Comparison of ENCODE assay signal across 28 cellular contexts in genomic region chr3:66692108-66692750, GRCh38.
DNase-seq lines count a peak whose midpoint lies in the region; ATAC-seq and TF ChIP-seq lines count a peak whose summit lies in the region.
"Had no signal": no experiment of that assay in that cellular context is flagged by ENCODE, and none has a peak within 500 bp of the region (broad histone marks: within the 10 kb centered on the region; RNA-seq: fewer than 3 reads in every experiment).

No MANE protein-coding gene starts in this region.

- H3K27me3 Mint-ChIP-seq in chondrocyte (ENCODE audit: low read depth) (no peaks in the 10 kb centered on the region), neural progenitor cell (ENCODE audit: insufficient read depth, low read depth) (no peaks in the 10 kb centered on the region)
- H3K27me3 Mint-ChIP-seq: activated naive CD4-positive, alpha-beta T cell treated with anti-CD3 and anti-CD28 coated beads, Interleukin-2, amount 10 ng/mL, durations not matched to agents 7 days and 5 days had no signal

- H3K36me3 Mint-ChIP-seq in chondrocyte (ENCODE audit: low read depth) = no peaks in the 10 kb centered on the region
- no peaks in the 10 kb centered on the region for H3K36me3 Mint-ChIP-seq in neural progenitor cell
- H3K36me3 Mint-ChIP-seq: activated naive CD4-positive, alpha-beta T cell treated with anti-CD3 and anti-CD28 coated beads, Interleukin-2, amount 10 ng/mL, durations not matched to agents 7 days and 5 days; stimulated activated memory B cell treated with anti-CD40 and anti-IgM and Interleukin-4, amounts not matched to agents 10 μg/mL and 1 μg/mL and 100 μg/mL, for 72 hours had no signal

- H3K4me2 ChIP-seq in neural progenitor cell = no peak overlapping the region
- H3K4me2 ChIP-seq: BLaER1 had no signal

- DNase-seq in chondrocyte (ENCODE audit: low spot score) (no peak), left colon (peak; percentile 11 to 36), neural progenitor cell (ENCODE audit: low spot score) (no peak), stomach (no peak), medulla oblongata (ENCODE audit: extremely low spot score) (no peak), DMS114 treated with DMSO at 0.1 percent for 48 hours (lab: John Stamatoyannopoulos, UW; ENCODE audit: unreplicated experiment) (no peak), head of caudate nucleus (no peak)
- DNase-seq in activated CD4-positive, alpha-beta T cell treated with anti-CD3 and anti-CD28 coated beads for 4 hours = no peak
- DNase-seq: activated B cell treated with CpG ODN at 0.5 μM for 24 hours; activated CD4-positive, alpha-beta T cell treated with anti-CD3 and anti-CD28 coated beads, Interleukin-2, amount 50 U/mL, for 48 hours; activated naive CD4-positive, alpha-beta T cell treated with anti-CD3 and anti-CD28 coated beads, Interleukin-2, amount 10 ng/mL, durations not matched to agents 7 days and 5 days; amniotic stem cell; DMS79 treated with DMSO at 0.1 percent for 48 hours; effector memory CD4-positive, alpha-beta T cell; GF-D8; H9; islet precursor cell; lower lobe of right lung; NCI-H2029; NCI-H345; stimulated activated CD4-positive, alpha-beta T cell treated with anti-CD3 and anti-CD28 coated beads, Interleukin-4, amount 100 ng/mL, for 4 hours had no signal

- no peaks in the 10 kb centered on the region for H3K27me3 ChIP-seq in neural progenitor cell
- no peaks in the 10 kb centered on the region for H3K27me3 ChIP-seq in stomach
- H3K27me3 ChIP-seq: BLaER1, neutrophil, suprapubic skin had no signal

- intact Hi-C loops in left colon (cut with DNase I, micrococcal nuclease) = no loop called here
- intact Hi-C loops in stomach (cut with DNase I; ENCODE audit: low total_unique reads) = no loop called here
- intact Hi-C loops in head of caudate nucleus (cut with DNase I) = no loop called here

- H3K4me3 Mint-ChIP-seq in chondrocyte (ENCODE audit: unreplicated experiment) (no peak overlapping the region), neural progenitor cell (no peak overlapping the region)
- H3K4me3 Mint-ChIP-seq: activated B cell treated with CpG ODN at 0.5 μM for 24 hours; activated naive CD4-positive, alpha-beta T cell treated with anti-CD3 and anti-CD28 coated beads, Interleukin-2, amount 10 ng/mL, durations not matched to agents 7 days and 5 days; activated T-helper 1 cell treated with anti-CD3 and anti-CD28 coated beads, Interleukin-12 subunit alpha, Interleukin-12 subunit beta, Interleukin-2, Interleukin-4 antibody, amounts not matched to agents 30 ng/mL and 10 ng/mL and 1 ng/mL, durations not matched to agents 14 hours and 24 hours and 36 hours; H9; stimulated activated memory B cell treated with anti-CD40 and anti-IgM and Interleukin-4, amounts not matched to agents 10 μg/mL and 1 μg/mL and 100 μg/mL, for 72 hours had no signal

- TF ChIP-seq EP300 in stomach (IDR thresholded peaks at IDR 0.05) = no peak

- H4K20me1 ChIP-seq in neural progenitor cell (ENCODE audit: low read depth) = no peaks in the 10 kb centered on the region
- H4K20me1 ChIP-seq: BLaER1 had no signal

- no peaks in the 10 kb centered on the region for H3K79me2 ChIP-seq in neural progenitor cell (ENCODE audit: low read depth)

- no peak overlapping the region for H3K4me3 ChIP-seq in neural progenitor cell
- no peak overlapping the region for H3K4me3 ChIP-seq in stomach
- H3K4me3 ChIP-seq: BLaER1, coronary artery, K562, lower lobe of right lung, suprapubic skin had no signal

- peak overlapping the region; percentile 100 for H2AFZ ChIP-seq in neural progenitor cell (replicated peaks)

- H3K27ac ChIP-seq in neural progenitor cell (no peak overlapping the region), stomach (peak overlapping the region in 4 of 5 donors; percentile 13 to 74 (median 43))
- H3K27ac ChIP-seq: BLaER1, coronary artery, lower lobe of right lung, neutrophil, suprapubic skin had no signal

- TF ChIP-seq CTCF in chondrocyte (IDR thresholded peaks at IDR 0.05) (no peak), neural progenitor cell (IDR thresholded peaks at IDR 0.05) (no peak), stomach (IDR thresholded peaks at IDR 0.05) (no peak)

- H3F3A ChIP-seq in neural progenitor cell (ENCODE audit: low read depth) = peaks cover 11% of the 10 kb centered on the region

- H3K9me3 ChIP-seq in neural progenitor cell (ENCODE audit: low read depth) (no peaks in the 10 kb centered on the region), stomach (no peaks in the 10 kb centered on the region)
- H3K9me3 ChIP-seq: BLaER1, lower lobe of right lung, neutrophil, suprapubic skin had no signal

- no peak overlapping the region for H3K9ac ChIP-seq in neural progenitor cell
- H3K9ac ChIP-seq: BLaER1 had no signal

- H3K4me1 Mint-ChIP-seq in chondrocyte (ENCODE audit: low read depth) = peaks cover 30% of the 10 kb centered on the region
- H3K4me1 Mint-ChIP-seq in neural progenitor cell = peaks cover 15% of the 10 kb centered on the region
- H3K4me1 Mint-ChIP-seq: activated B cell treated with CpG ODN at 0.5 μM for 24 hours; activated naive CD4-positive, alpha-beta T cell treated with anti-CD3 and anti-CD28 coated beads, Interleukin-2, amount 10 ng/mL, durations not matched to agents 7 days and 5 days; stimulated activated memory B cell treated with anti-CD40 and anti-IgM and Interleukin-4, amounts not matched to agents 10 μg/mL and 1 μg/mL and 100 μg/mL, for 72 hours had no signal

- WGBS in stomach, 5 donors = 63 to 79% (median 63%) methylated on average over 2 of the region's 2 CpGs

- peak overlapping the region; percentile 65 for H3K27ac Mint-ChIP-seq in chondrocyte (ENCODE audit: unreplicated experiment)
- H3K27ac Mint-ChIP-seq in neural progenitor cell = peak overlapping the region; percentile 17
- H3K27ac Mint-ChIP-seq: activated B cell treated with CpG ODN at 0.5 μM for 24 hours; activated naive CD4-positive, alpha-beta T cell treated with anti-CD3 and anti-CD28 coated beads, Interleukin-2, amount 10 ng/mL, durations not matched to agents 7 days and 5 days; activated T-helper 1 cell treated with anti-CD3 and anti-CD28 coated beads, Interleukin-12 subunit alpha, Interleukin-12 subunit beta, Interleukin-2, Interleukin-4 antibody, amounts not matched to agents 30 ng/mL and 10 ng/mL and 1 ng/mL, durations not matched to agents 14 hours and 24 hours and 36 hours; H9; stimulated activated memory B cell treated with anti-CD40 and anti-IgM and Interleukin-4, amounts not matched to agents 10 μg/mL and 1 μg/mL and 100 μg/mL, for 72 hours had no signal

- no peaks in the 10 kb centered on the region for H3K9me3 Mint-ChIP-seq in chondrocyte (ENCODE audit: low read depth)
- H3K9me3 Mint-ChIP-seq in neural progenitor cell = no peaks in the 10 kb centered on the region
- H3K9me3 Mint-ChIP-seq: activated B cell treated with CpG ODN at 0.5 μM for 24 hours; activated naive CD4-positive, alpha-beta T cell treated with anti-CD3 and anti-CD28 coated beads, Interleukin-2, amount 10 ng/mL, durations not matched to agents 7 days and 5 days; activated T-helper 1 cell treated with anti-CD3 and anti-CD28 coated beads, Interleukin-12 subunit alpha, Interleukin-12 subunit beta, Interleukin-2, Interleukin-4 antibody, amounts not matched to agents 30 ng/mL and 10 ng/mL and 1 ng/mL, durations not matched to agents 14 hours and 24 hours and 36 hours; H9; stimulated activated memory B cell treated with anti-CD40 and anti-IgM and Interleukin-4, amounts not matched to agents 10 μg/mL and 1 μg/mL and 100 μg/mL, for 72 hours had no signal

- no peak for TF ChIP-seq POLR2A in stomach (IDR thresholded peaks at IDR 0.05)

- peaks cover 13% of the 10 kb centered on the region for H3K4me1 ChIP-seq in neural progenitor cell
- H3K4me1 ChIP-seq in stomach = peaks cover 0 to 29% (median 16%) of the 10 kb centered on the region in 4 donors
- H3K4me1 ChIP-seq: BLaER1, lower lobe of right lung had no signal

- no peaks in the 10 kb centered on the region for H3K36me3 ChIP-seq in neural progenitor cell
- H3K36me3 ChIP-seq in stomach = no peaks in the 10 kb centered on the region
- H3K36me3 ChIP-seq: BLaER1, lower lobe of right lung, neutrophil, suprapubic skin had no signal

- peak; percentile 88 for ATAC-seq in left colon
- ATAC-seq: K562; lower lobe of right lung; stimulated activated memory B cell treated with anti-CD40 and anti-IgM and Interleukin-4, amounts not matched to agents 10 μg/mL and 1 μg/mL and 100 μg/mL, for 72 hours had no signal

Comparison
In these comparisons a context has a peak if more than half of its experiments do, and no peak if none do; other contexts are left out.
1. DNase-seq: peak in left colon (2 of 2); none in chondrocyte (single experiment), neural progenitor cell (single experiment), stomach (single experiment), medulla oblongata (single experiment), activated CD4-positive, alpha-beta T cell treated with anti-CD3 and anti-CD28 coated beads for 4 hours (0 of 2), DMS114 treated with DMSO at 0.1 percent for 48 hours (single experiment) and head of caudate nucleus (0 of 42).